ENCODE assay signal across 20 cellular contexts in genomic region chr14:71049435-71050147, GRCh38.
A peak's percentile ranks its signal among the peaks of the same experiment; 100 is the strongest.
DNase-seq lines count a peak whose midpoint lies in the region; ATAC-seq, FAIRE-seq and TF ChIP-seq lines count a peak whose summit lies in the region.
"Had no signal": no experiment of that assay in that cellular context is flagged by ENCODE, and none has a peak within 500 bp of the region (broad histone marks: within the 10 kb centered on the region; RNA-seq: fewer than 3 reads in every experiment).

No MANE protein-coding gene starts in this region.

- no peak for TF ChIP-seq RAD21 in GM12878 (IDR thresholded peaks at IDR 0.05; ENCODE audit: insufficient read depth, low read depth, low read length)

- in situ Hi-C loops in GM12878 (cut with MboI) = no loop called here

- CTCF ChIA-PET in GM12878 (lab: Yijun Ruan, JAX) = interaction anchor here (0.7 to 1.8 kb wide), 8 partner anchors 10 to 1575 kb away, joined by 3 to 7 read pairs (median 3); no protein-coding TSS in a partner anchor

- TF ChIP-seq EP300 in GM12878 (IDR thresholded peaks at IDR 0.05; ENCODE audit: borderline replicate concordance in 1 of 2, control insufficient read depth in 1 of 2, low read depth in 2 of 2, low read length in 2 of 2) = no peak

- 97% methylated on average over 3 of the region's 3 CpGs for WGBS in GM12878 (ENCODE audit: insufficient coverage, insufficient replicate concordance, low lambda C conversion rate, missing lambda C conversion rate)

- H4K20me1 ChIP-seq in GM12878 (ENCODE audit: control insufficient read depth, insufficient read depth) = no peaks in the 10 kb centered on the region

- peak; percentile 7 for FAIRE-seq in GM12878 (lab: Jason Lieb, UNC)

- no peak overlapping the region for H2AFZ ChIP-seq in GM12878 (ENCODE audit: control insufficient read depth, low read depth, low read length)

- RAD21 ChIA-PET in GM12878 (lab: Charles Lee; ENCODE audit: unreplicated experiment) = interaction anchor here (1.0 kb wide), 1 partner anchor 703 kb away, joined by 3 read pairs; no protein-coding TSS in a partner anchor

- no peak overlapping the region for H3K9ac ChIP-seq in GM12878 (ENCODE audit: control insufficient read depth, insufficient read depth, low read length)

- no peak for TF ChIP-seq POLR2A in GM12878 (IDR thresholded peaks at IDR 0.05; ENCODE audit: low read depth, low read length)

- peaks cover 0 to 1% of the 10 kb centered on the region in 2 experiments; a peak in 3 of 4 replicates for H3K36me3 ChIP-seq in GM12878 (ENCODE audit: control insufficient read depth in 2 of 2, insufficient read depth in 2 of 2, low read length in 1 of 2)

- SMC1A ChIA-PET in GM12878 (lab: Charles Lee; ENCODE audit: uncharacterized antibody, unreplicated experiment) = interaction anchor here (0.7 to 0.9 kb wide), 2 partner anchors 83 to 93 kb away, joined by 3 to 4 read pairs; no protein-coding TSS in a partner anchor

- no TSS peak for BruUV-seq in GM12878 (replicated peaks; lab: Mats Ljungman, UMichigan)

- no peak overlapping the region for H3K4me2 ChIP-seq in GM12878 (ENCODE audit: control insufficient read depth, insufficient read depth)

- no peak overlapping the region for H3K4me3 ChIP-seq in AG10803 (ENCODE audit: low read length)
- no peak overlapping the region for H3K4me3 ChIP-seq in GM12878
- no peak overlapping the region for H3K4me3 ChIP-seq in fibroblast of the aortic adventitia (ENCODE audit: low read depth, low read length)
- H3K4me3 ChIP-seq: cardiac muscle cell, dorsolateral prefrontal cortex, transverse colon had no signal

- H3K27me3 ChIP-seq in GM12878 (replicated peaks in 1 of 2; ENCODE audit: control insufficient read depth in 2 of 2, insufficient read depth in 2 of 2, low read length in 1 of 2) = no peaks in the 10 kb centered on the region
- H3K27me3 ChIP-seq: cardiac muscle cell, dorsolateral prefrontal cortex, transverse colon had no signal

- H3K9me3 ChIP-seq in GM12878 (replicated peaks; ENCODE audit: control insufficient read depth, insufficient read depth, low read length) = no peaks in the 10 kb centered on the region
- H3K9me3 ChIP-seq: transverse colon had no signal

- TF ChIP-seq CTCF in AG10803 (conservative IDR thresholded peaks at IDR 0.05; ENCODE audit: low read length) = no peak
- TF ChIP-seq CTCF in GM12878 (IDR thresholded peaks at IDR 0.05 in 2 of 3, conservative IDR thresholded peaks at IDR 0.05 in 1 of 3; ENCODE audit: control insufficient read depth in 2 of 3, extremely low read depth in 1 of 3, insufficient read depth in 1 of 3, low read depth in 3 of 3, low read length in 3 of 3) = no peak
- no peak for TF ChIP-seq CTCF in fibroblast of the aortic adventitia (IDR thresholded peaks at IDR 0.05; ENCODE audit: insufficient read depth, low read length)

- no peak for ATAC-seq in GM12878
- ATAC-seq in GM21528 (IDR thresholded peaks at IDR 0.05; ENCODE audit: low FRiP score, unreplicated experiment) = no peak

- H3K27ac ChIP-seq in GM12878 (ENCODE audit: control insufficient read depth, insufficient read depth) = no peak overlapping the region
- H3K27ac ChIP-seq: cardiac muscle cell, dorsolateral prefrontal cortex, HL-60, transverse colon, WERI-Rb-1 had no signal

- intact Hi-C loops in GM12878 (cut with micrococcal nuclease; ENCODE audit: unreplicated experiment) = no loop called here

- no peaks in the 10 kb centered on the region for H3K79me2 ChIP-seq in GM12878 (ENCODE audit: control insufficient read depth, insufficient read depth, low read length)

- DNase-seq in AG10803 (ENCODE audit: low read depth) (peak; percentile 24), HS-5 (ENCODE audit: low read depth) (peak; percentile 51), GM12878 (ENCODE audit: low read depth, low spot score) (no peak), fibroblast of the aortic adventitia (ENCODE audit: low read depth) (peak; percentile 51), NAMALWA (ENCODE audit: low spot score) (no peak), AG08395 (ENCODE audit: low spot score) (no peak), RPMI8226 (no peak)
- DNase-seq: activated CD4-positive, alpha-beta T cell treated with anti-CD3 and anti-CD28 coated beads, Interleukin-2, amount 50 U/mL, for 1 hour; dorsolateral prefrontal cortex; erythroblast; midbrain; NCI-H1694; Right ventricle myocardium superior; stimulated activated CD4-positive, alpha-beta T cell treated with anti-CD3 and anti-CD28 coated beads, Interleukin-4, amount 100 ng/mL, for 24 hours; T-helper 17 cell; transverse colon; WERI-Rb-1 had no signal

- POLR2A ChIA-PET in GM12878 (lab: Charles Lee) = no interaction called here

- H3K4me1 ChIP-seq in GM12878 (ENCODE audit: control insufficient read depth, insufficient read depth, low read length) = no peaks in the 10 kb centered on the region
- H3K4me1 ChIP-seq: transverse colon had no signal

TF ChIP-seq in GM12878, 131 proteins besides CTCF, POLR2A, EP300 and RAD21:
- TF ChIP-seq ZSCAN29 (IDR thresholded peaks at IDR 0.05) (no peak), SMARCA5 (IDR thresholded peaks at IDR 0.05) (no peak), ESRRA (IDR thresholded peaks at IDR 0.05; ENCODE audit: low read length) (no peak), CHD2 (IDR thresholded peaks at IDR 0.05; ENCODE audit: borderline replicate concordance, low read depth, low read length) (no peak), TBL1XR1 (IDR thresholded peaks at IDR 0.05; ENCODE audit: low read depth, low read length) (no peak), SMAD1 (IDR thresholded peaks at IDR 0.05; ENCODE audit: low read depth, partially characterized antibody) (no peak), PML (IDR thresholded peaks at IDR 0.05; ENCODE audit: low read length) (no peak), CEBPB (IDR thresholded peaks at IDR 0.05; ENCODE audit: borderline replicate concordance in 1 of 2, low read depth in 2 of 2, low read length in 2 of 2) (no peak), TCF7 (IDR thresholded peaks at IDR 0.05; ENCODE audit: borderline replicate concordance) (no peak), MEF2A (IDR thresholded peaks at IDR 0.05; ENCODE audit: insufficient read depth, low read depth, low read length) (no peak), NFYA (IDR thresholded peaks at IDR 0.05; ENCODE audit: borderline replicate concordance, low read depth, low read length) (no peak), MYC (IDR thresholded peaks at IDR 0.05; ENCODE audit: insufficient read depth, insufficient read length, insufficient replicate concordance, low read length, severe bottlenecking) (no peak), BACH1 (IDR thresholded peaks at IDR 0.05; ENCODE audit: borderline replicate concordance) (no peak), HSF1 (IDR thresholded peaks at IDR 0.05; ENCODE audit: low read depth, low read length) (no peak), IRF5 (IDR thresholded peaks at IDR 0.05; ENCODE audit: borderline replicate concordance) (no peak)

Comparison
In these comparisons a context has a peak if more than half of its experiments do, and no peak if none do; other contexts are left out.
1. DNase-seq: peak in AG10803 (single experiment), HS-5 (single experiment) and fibroblast of the aortic adventitia (single experiment); none in GM12878 (single experiment), NAMALWA (single experiment), AG08395 (single experiment) and RPMI8226 (single experiment).